9 cellular contexts compared by ENCODE assay signal in genomic region chr6:2021713-2022125, GRCh38.
DNase-seq lines count a peak whose midpoint lies in the region; ATAC-seq and TF ChIP-seq lines count a peak whose summit lies in the region.
"Had no signal": no experiment of that assay in that cellular context is flagged by ENCODE, and none has a peak within 500 bp of the region (broad histone marks: within the 10 kb centered on the region; RNA-seq: fewer than 3 reads in every experiment).

No MANE protein-coding gene starts in this region.

- no peak overlapping the region for H4K12ac ChIP-seq in trophoblast cell (ENCODE audit: low read depth, low read length)

- no peaks in the 10 kb centered on the region for H3K36me3 ChIP-seq in BE2C
- no peaks in the 10 kb centered on the region for H3K36me3 ChIP-seq in trophoblast cell (ENCODE audit: control insufficient read depth in 1 of 2, insufficient read depth in 2 of 2, low read length in 2 of 2)

- H2BK120ac ChIP-seq in trophoblast cell (ENCODE audit: insufficient read depth, low read length, poor library complexity), result no peak overlapping the region

- H3K27ac ChIP-seq in trophoblast cell (ENCODE audit: low read depth, low read length), result no peak overlapping the region

- H3K9me3 ChIP-seq in BE2C (no peaks in the 10 kb centered on the region), trophoblast cell (ENCODE audit: insufficient read depth, low read depth, low read length) (no peaks in the 10 kb centered on the region)

- H3K14ac ChIP-seq in trophoblast cell (ENCODE audit: low read length), result no peak overlapping the region

- no peak overlapping the region for H4K8ac ChIP-seq in trophoblast cell (ENCODE audit: low read depth, low read length)

- no peak for TF ChIP-seq CTCF in BE2C (IDR thresholded peaks at IDR 0.05; ENCODE audit: low read depth, low read length)

- H2AFZ ChIP-seq in trophoblast cell (ENCODE audit: insufficient read depth, low read length, poor library complexity), result no peak overlapping the region

- H2BK12ac ChIP-seq in trophoblast cell (ENCODE audit: low read length), result no peak overlapping the region

- H3K79me2 ChIP-seq in trophoblast cell (ENCODE audit: control insufficient read depth, insufficient read depth, low read length, poor library complexity), result no peaks in the 10 kb centered on the region

- H3K36me3 Mint-ChIP-seq in stimulated activated naive B cell treated with anti-CD40 and anti-IgM and Interleukin-4, amounts not matched to agents 10 μg/mL and 1 μg/mL and 100 μg/mL, for 72 hours, result peaks cover 3 to 7% of the 10 kb centered on the region in 2 donors

- no peaks in the 10 kb centered on the region for H3K79me1 ChIP-seq in trophoblast cell (ENCODE audit: low read length)

- no peak overlapping the region for H3K4me3 ChIP-seq in BE2C (ENCODE audit: low read depth, low read length)
- no peak overlapping the region for H3K4me3 ChIP-seq in trophoblast cell (ENCODE audit: low read depth, low read length)

- ATAC-seq in stimulated activated naive B cell treated with anti-CD40 and anti-IgM and Interleukin-4, amounts not matched to agents 10 μg/mL and 1 μg/mL and 100 μg/mL, for 72 hours (replicated peaks), result no peak
- no peak for ATAC-seq in GM18511 (IDR thresholded peaks at IDR 0.05; ENCODE audit: unreplicated experiment)
- ATAC-seq in HG03439 (IDR thresholded peaks at IDR 0.05; ENCODE audit: unreplicated experiment), result no peak
- ATAC-seq: Panc1 had no signal

- no peaks in the 10 kb centered on the region for H3K27me3 Mint-ChIP-seq in stimulated activated naive B cell treated with anti-CD40 and anti-IgM and Interleukin-4, amounts not matched to agents 10 μg/mL and 1 μg/mL and 100 μg/mL, for 72 hours

- no CpG with 5 or more reads among the region's 4 CpGs for WGBS in trophoblast cell (ENCODE audit: extremely low coverage, insufficient coverage, insufficient read length)

- H3K27me3 ChIP-seq in BE2C, result no peaks in the 10 kb centered on the region
- no peaks in the 10 kb centered on the region for H3K27me3 ChIP-seq in trophoblast cell (ENCODE audit: insufficient read depth, low read length)

- no peak overlapping the region for H3K4me2 ChIP-seq in trophoblast cell (ENCODE audit: low read length)

- DNase-seq in BE2C (peak; percentile 56), NCI-H1694 (lab: John Stamatoyannopoulos, UW) (peak; percentile 88), astrocyte of the hippocampus (ENCODE audit: low read depth, low spot score) (peak; percentile 67), medulla oblongata (ENCODE audit: extremely low spot score) (peak; percentile 43), trophoblast cell (no peak)
- DNase-seq in stimulated activated naive B cell treated with anti-CD40 and anti-IgM and Interleukin-4, amounts not matched to agents 10 μg/mL and 1 μg/mL and 100 μg/mL, for 72 hours, result no peak

- no peaks in the 10 kb centered on the region for H3K9me3 Mint-ChIP-seq in stimulated activated naive B cell treated with anti-CD40 and anti-IgM and Interleukin-4, amounts not matched to agents 10 μg/mL and 1 μg/mL and 100 μg/mL, for 72 hours

- no peak overlapping the region for H4K91ac ChIP-seq in trophoblast cell (ENCODE audit: low read depth, low read length)

- no peak overlapping the region for H3K18ac ChIP-seq in trophoblast cell (ENCODE audit: low read length)

- no peak overlapping the region for H3K9ac ChIP-seq in trophoblast cell (ENCODE audit: low read length)

- H3K23ac ChIP-seq in trophoblast cell (ENCODE audit: low read length), result no peak overlapping the region

- H2AK5ac ChIP-seq in trophoblast cell (ENCODE audit: low read length), result no peak overlapping the region

- peaks cover 0 to 7% of the 10 kb centered on the region in 2 donors for H3K4me1 Mint-ChIP-seq in stimulated activated naive B cell treated with anti-CD40 and anti-IgM and Interleukin-4, amounts not matched to agents 10 μg/mL and 1 μg/mL and 100 μg/mL, for 72 hours

- H3K4me1 ChIP-seq in BE2C (peaks cover 19% of the 10 kb centered on the region), trophoblast cell (ENCODE audit: control insufficient read depth in 1 of 2, insufficient read depth in 2 of 2, low read length in 2 of 2) (no peaks in the 10 kb centered on the region)

- H3K27ac Mint-ChIP-seq in stimulated activated naive B cell treated with anti-CD40 and anti-IgM and Interleukin-4, amounts not matched to agents 10 μg/mL and 1 μg/mL and 100 μg/mL, for 72 hours, result no peak overlapping the region

- H2BK5ac ChIP-seq in trophoblast cell (ENCODE audit: low read depth, low read length, poor library complexity), result no peak overlapping the region

- H3K4me3 Mint-ChIP-seq in stimulated activated naive B cell treated with anti-CD40 and anti-IgM and Interleukin-4, amounts not matched to agents 10 μg/mL and 1 μg/mL and 100 μg/mL, for 72 hours, result no peak overlapping the region

- no peak overlapping the region for H3K4ac ChIP-seq in trophoblast cell (ENCODE audit: low read depth, low read length)

Comparison
In these comparisons a context has a peak if more than half of its experiments do, and no peak if none do; other contexts are left out.
1. DNase-seq: peak in BE2C (single experiment), NCI-H1694 (single experiment), astrocyte of the hippocampus (single experiment) and medulla oblongata (single experiment); none in stimulated activated naive B cell treated with anti-CD40 and anti-IgM and Interleukin-4, amounts not matched to agents 10 μg/mL and 1 μg/mL and 100 μg/mL, for 72 hours (single experiment) and trophoblast cell (0 of 2).